In the genomic region with DNA sequence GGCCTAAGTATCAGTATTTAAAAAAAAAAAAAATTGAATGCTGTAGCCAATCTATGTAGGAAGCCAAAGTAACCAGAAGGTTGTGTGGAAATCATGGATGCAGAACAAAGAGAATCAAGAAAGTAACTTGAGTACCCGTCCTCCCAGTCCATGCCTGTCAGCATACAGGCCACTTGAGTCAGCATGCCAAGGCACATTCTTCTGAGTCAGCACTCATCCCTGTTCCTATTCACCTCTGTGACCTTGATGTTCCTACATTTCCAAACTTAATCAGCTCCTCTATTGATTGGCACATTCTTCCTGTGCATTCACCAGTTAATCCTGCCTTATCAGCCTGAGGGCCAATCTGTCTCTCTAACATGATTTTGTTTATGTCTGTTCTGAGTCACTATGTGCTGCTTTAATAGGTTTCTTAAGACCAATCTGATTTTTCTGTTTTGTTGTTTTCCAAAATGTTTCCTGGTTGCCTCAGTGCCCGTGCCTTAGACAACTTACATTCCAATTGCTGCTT, we compare ENCODE assay signal across 9 cellular contexts.
DNase-seq lines count a peak whose midpoint lies in the region; ATAC-seq and TF ChIP-seq lines count a peak whose summit lies in the region.
"Had no signal": no experiment of that assay in that cellular context is flagged by ENCODE, and none has a peak within 500 bp of the region (broad histone marks: within the 10 kb centered on the region; RNA-seq: fewer than 3 reads in every experiment).

No MANE protein-coding gene starts in this region.

- intact Hi-C loops in sciatic nerve (cut with DNase I) = no loop called here

- peak; percentile 24 for ATAC-seq in sciatic nerve
- ATAC-seq in GM21447 (IDR thresholded peaks at IDR 0.05; ENCODE audit: unreplicated experiment) = no peak
- no peak for ATAC-seq in GM21619 (IDR thresholded peaks at IDR 0.05; ENCODE audit: unreplicated experiment)

- CTCF ChIA-PET in HEK293T (lab: Yijun Ruan, JAX) = no interaction called here

- peak; percentile 72 for DNase-seq in H4 (ENCODE audit: low spot score)
- peak; percentile 95 for DNase-seq in fibroblast of peridontal ligament (ENCODE audit: extremely low read depth)
- no peak for DNase-seq in sciatic nerve (ENCODE audit: low spot score)
- no peak for DNase-seq in HEK293T (ENCODE audit: extremely low spot score)
- no peak for DNase-seq in activated naive CD4-positive, alpha-beta T cell treated with Interleukin-2 at 50 U/mL for 16 hours
- DNase-seq: activated CD4-positive, CD25-positive, alpha-beta regulatory T cell treated with anti-CD3 and anti-CD28 coated beads, Interleukin-2, amount 50 U/mL, for 72 hours had no signal

- POLR2A ChIA-PET in HEK293T (lab: Yijun Ruan, JAX) = no interaction called here

TF ChIP-seq in PFSK-1, 5 proteins besides CTCF, POLR2A, EP300 and RAD21:
- peak; percentile 16 for TF ChIP-seq FOXP2 (optimal IDR thresholded peaks at IDR 0.05; ENCODE audit: borderline replicate concordance, extremely low read depth, extremely low read length, insufficient read depth)
- no peak for TF ChIP-seq POLR2AphosphoS5 (IDR thresholded peaks at IDR 0.05; ENCODE audit: low read depth, low read length)
TF ChIP-seq in PFSK-1: peak in this region for 1.

TF ChIP-seq in HEK293T, 16 proteins besides CTCF, POLR2A, EP300 and RAD21:
- TF ChIP-seq HDGF (IDR thresholded peaks at IDR 0.05; ENCODE audit: borderline replicate concordance) = no peak
- no peak for TF ChIP-seq ZNF384 (IDR thresholded peaks at IDR 0.05)
- TF ChIP-seq FOXA1 (IDR thresholded peaks at IDR 0.05) = no peak
- TF ChIP-seq SUZ12 (IDR thresholded peaks at IDR 0.05) = no peak
- TF ChIP-seq FOXM1 (IDR thresholded peaks at IDR 0.05; ENCODE audit: borderline replicate concordance) = no peak
- no peak for TF ChIP-seq ELF4 (IDR thresholded peaks at IDR 0.05)
- no peak for TF ChIP-seq CTBP1 (IDR thresholded peaks at IDR 0.05; ENCODE audit: borderline replicate concordance)
- TF ChIP-seq, protein P1, sequence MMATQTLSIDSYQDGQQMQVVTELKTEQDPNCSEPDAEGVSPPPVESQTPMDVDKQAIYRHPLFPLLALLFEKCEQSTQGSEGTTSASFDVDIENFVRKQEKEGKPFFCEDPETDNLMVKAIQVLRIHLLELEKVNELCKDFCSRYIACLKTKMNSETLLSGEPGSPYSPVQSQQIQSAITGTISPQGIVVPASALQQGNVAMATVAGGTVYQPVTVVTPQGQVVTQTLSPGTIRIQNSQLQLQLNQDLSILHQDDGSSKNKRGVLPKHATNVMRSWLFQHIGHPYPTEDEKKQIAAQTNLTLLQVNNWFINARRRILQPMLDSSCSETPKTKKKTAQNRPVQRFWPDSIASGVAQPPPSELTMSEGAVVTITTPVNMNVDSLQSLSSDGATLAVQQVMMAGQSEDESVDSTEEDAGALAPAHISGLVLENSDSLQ (IDR thresholded peaks at IDR 0.05) = no peak
- TF ChIP-seq NFRKB (IDR thresholded peaks at IDR 0.05) = no peak
- TF ChIP-seq ARNT (IDR thresholded peaks at IDR 0.05) = no peak
- TF ChIP-seq BHLHE40 (IDR thresholded peaks at IDR 0.05; ENCODE audit: borderline replicate concordance) = no peak
- no peak for TF ChIP-seq SP1 (IDR thresholded peaks at IDR 0.05)
- TF ChIP-seq LEF1 (IDR thresholded peaks at IDR 0.05; ENCODE audit: borderline replicate concordance) = no peak
- no peak for TF ChIP-seq FOXK2 (IDR thresholded peaks at IDR 0.05)
- no peak for TF ChIP-seq TARDBP (IDR thresholded peaks at IDR 0.05)
- no peak for TF ChIP-seq L3MBTL2 (conservative IDR thresholded peaks at IDR 0.05)

Comparison
In these comparisons a context has a peak if more than half of its experiments do, and no peak if none do; other contexts are left out.
1. DNase-seq: peak in H4 (single experiment) and fibroblast of peridontal ligament (single experiment); none in sciatic nerve (single experiment), HEK293T (single experiment) and activated naive CD4-positive, alpha-beta T cell treated with Interleukin-2 at 50 U/mL for 16 hours (single experiment).